ENCODE assay signal across 2 cellular contexts in the genomic region with DNA sequence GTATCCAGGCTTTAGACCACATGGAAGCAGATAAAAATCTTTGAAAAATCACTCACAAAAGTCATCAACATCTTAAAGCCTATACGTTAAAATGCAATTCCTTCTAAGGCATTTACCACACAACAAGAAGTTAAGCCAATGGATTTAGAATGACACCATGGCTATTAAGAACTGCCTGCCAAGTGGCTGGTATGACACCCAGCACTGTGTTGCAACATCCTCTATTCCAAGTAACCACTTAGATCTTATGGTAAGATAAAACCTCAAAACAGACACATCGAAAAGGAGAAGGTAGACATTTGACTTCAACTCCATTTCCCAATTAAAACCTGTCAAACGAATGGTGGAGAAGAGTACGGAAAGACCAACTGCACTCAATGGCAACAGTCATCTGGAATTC.
A peak's percentile ranks its signal among the peaks of the same experiment; 100 is the strongest.
TF ChIP-seq lines count a peak whose summit lies in the region.

No MANE protein-coding gene starts in this region.

TF ChIP-seq in liver, 16 proteins besides CTCF, POLR2A, EP300 and RAD21 (continued from another document):
- peak in 1 of 2 donors; percentile 12 for TF ChIP-seq HNF4A (conservative IDR thresholded peaks at IDR 0.05)

TF ChIP-seq in HepG2, 621 proteins besides CTCF, POLR2A, EP300 and RAD21:
- no peak for TF ChIP-seq HOXA3 (CRISPR knock-in tag; IDR thresholded peaks at IDR 0.05)
- TF ChIP-seq ATF7 (IDR thresholded peaks at IDR 0.05): no peak
- TF ChIP-seq ATF7 (CRISPR knock-in tag; IDR thresholded peaks at IDR 0.05): no peak
- TF ChIP-seq, protein P1, sequence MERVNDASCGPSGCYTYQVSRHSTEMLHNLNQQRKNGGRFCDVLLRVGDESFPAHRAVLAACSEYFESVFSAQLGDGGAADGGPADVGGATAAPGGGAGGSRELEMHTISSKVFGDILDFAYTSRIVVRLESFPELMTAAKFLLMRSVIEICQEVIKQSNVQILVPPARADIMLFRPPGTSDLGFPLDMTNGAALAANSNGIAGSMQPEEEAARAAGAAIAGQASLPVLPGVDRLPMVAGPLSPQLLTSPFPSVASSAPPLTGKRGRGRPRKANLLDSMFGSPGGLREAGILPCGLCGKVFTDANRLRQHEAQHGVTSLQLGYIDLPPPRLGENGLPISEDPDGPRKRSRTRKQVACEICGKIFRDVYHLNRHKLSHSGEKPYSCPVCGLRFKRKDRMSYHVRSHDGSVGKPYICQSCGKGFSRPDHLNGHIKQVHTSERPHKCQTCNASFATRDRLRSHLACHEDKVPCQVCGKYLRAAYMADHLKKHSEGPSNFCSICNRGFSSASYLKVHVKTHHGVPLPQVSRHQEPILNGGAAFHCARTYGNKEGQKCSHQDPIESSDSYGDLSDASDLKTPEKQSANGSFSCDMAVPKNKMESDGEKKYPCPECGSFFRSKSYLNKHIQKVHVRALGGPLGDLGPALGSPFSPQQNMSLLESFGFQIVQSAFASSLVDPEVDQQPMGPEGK (CRISPR knock-in tag; IDR thresholded peaks at IDR 0.05): no peak
- no peak for TF ChIP-seq ZNF547 (CRISPR knock-in tag; IDR thresholded peaks at IDR 0.05)
- no peak for TF ChIP-seq DMAP1 (CRISPR knock-in tag; IDR thresholded peaks at IDR 0.05)
- TF ChIP-seq SOX6 (IDR thresholded peaks at IDR 0.05): no peak
- TF ChIP-seq SOX6 (CRISPR knock-in tag; IDR thresholded peaks at IDR 0.05): no peak
- TF ChIP-seq SALL2 (CRISPR knock-in tag; IDR thresholded peaks at IDR 0.05): no peak
- TF ChIP-seq, protein P2, sequence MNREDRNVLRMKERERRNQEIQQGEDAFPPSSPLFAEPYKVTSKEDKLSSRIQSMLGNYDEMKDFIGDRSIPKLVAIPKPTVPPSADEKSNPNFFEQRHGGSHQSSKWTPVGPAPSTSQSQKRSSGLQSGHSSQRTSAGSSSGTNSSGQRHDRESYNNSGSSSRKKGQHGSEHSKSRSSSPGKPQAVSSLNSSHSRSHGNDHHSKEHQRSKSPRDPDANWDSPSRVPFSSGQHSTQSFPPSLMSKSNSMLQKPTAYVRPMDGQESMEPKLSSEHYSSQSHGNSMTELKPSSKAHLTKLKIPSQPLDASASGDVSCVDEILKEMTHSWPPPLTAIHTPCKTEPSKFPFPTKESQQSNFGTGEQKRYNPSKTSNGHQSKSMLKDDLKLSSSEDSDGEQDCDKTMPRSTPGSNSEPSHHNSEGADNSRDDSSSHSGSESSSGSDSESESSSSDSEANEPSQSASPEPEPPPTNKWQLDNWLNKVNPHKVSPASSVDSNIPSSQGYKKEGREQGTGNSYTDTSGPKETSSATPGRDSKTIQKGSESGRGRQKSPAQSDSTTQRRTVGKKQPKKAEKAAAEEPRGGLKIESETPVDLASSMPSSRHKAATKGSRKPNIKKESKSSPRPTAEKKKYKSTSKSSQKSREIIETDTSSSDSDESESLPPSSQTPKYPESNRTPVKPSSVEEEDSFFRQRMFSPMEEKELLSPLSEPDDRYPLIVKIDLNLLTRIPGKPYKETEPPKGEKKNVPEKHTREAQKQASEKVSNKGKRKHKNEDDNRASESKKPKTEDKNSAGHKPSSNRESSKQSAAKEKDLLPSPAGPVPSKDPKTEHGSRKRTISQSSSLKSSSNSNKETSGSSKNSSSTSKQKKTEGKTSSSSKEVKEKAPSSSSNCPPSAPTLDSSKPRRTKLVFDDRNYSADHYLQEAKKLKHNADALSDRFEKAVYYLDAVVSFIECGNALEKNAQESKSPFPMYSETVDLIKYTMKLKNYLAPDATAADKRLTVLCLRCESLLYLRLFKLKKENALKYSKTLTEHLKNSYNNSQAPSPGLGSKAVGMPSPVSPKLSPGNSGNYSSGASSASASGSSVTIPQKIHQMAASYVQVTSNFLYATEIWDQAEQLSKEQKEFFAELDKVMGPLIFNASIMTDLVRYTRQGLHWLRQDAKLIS (CRISPR knock-in tag; IDR thresholded peaks at IDR 0.05): no peak
- no peak for TF ChIP-seq GZF1 (CRISPR knock-in tag; IDR thresholded peaks at IDR 0.05)
- TF ChIP-seq MIER2 (CRISPR knock-in tag; IDR thresholded peaks at IDR 0.05): no peak
- TF ChIP-seq FOXJ3 (CRISPR knock-in tag; IDR thresholded peaks at IDR 0.05; ENCODE audit: borderline replicate concordance): no peak
- no peak for TF ChIP-seq ZNF460 (CRISPR knock-in tag; IDR thresholded peaks at IDR 0.05; ENCODE audit: borderline replicate concordance)
- no peak for TF ChIP-seq ZNF138 (CRISPR knock-in tag; IDR thresholded peaks at IDR 0.05; ENCODE audit: low read depth)
- TF ChIP-seq GATAD1 (CRISPR knock-in tag; IDR thresholded peaks at IDR 0.05): no peak
- TF ChIP-seq MATR3 (CRISPR knock-in tag; IDR thresholded peaks at IDR 0.05): no peak
- no peak for TF ChIP-seq TARDBP (CRISPR knock-in tag; IDR thresholded peaks at IDR 0.05)
